ENCODE assay signal across 1 cellular context in the genomic region with DNA sequence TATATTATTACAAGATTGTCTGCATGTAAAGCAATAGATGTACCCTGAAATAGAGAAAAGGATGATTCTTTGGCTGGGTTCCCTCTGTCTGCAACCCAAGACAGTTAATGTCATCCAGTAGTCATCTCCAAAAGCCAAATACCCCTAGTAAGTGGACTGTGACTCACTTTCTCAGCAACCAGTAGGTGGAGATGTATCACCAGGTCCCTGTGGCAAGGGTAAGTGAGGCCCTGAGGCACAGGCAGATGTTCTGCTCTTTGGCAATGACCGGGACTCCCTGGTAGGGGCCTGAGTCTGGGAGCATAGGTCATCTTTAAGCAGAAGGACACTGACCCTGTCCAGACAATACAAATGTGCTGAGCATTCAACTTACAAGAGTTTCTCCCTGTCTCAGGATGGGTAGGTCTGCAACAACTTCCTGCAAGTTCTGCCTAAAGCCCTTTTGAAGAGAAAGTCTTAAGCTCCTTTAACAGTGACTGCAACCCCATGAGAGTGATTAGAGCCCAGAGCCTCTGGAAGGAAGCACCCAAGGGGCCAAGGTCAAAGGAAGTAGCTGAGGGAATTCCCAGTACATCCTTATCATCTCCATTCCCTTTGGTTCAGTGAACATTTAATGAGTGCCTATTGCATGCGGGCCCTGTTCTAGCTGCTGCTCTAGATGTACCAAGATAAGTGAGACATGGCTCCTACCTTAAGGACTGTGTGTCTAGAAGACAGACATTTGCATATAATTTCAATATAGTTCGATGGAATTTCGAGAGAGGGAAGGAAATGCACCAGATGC.
TF ChIP-seq lines count a peak whose summit lies in the region.

No MANE protein-coding gene starts in this region.

TF ChIP-seq in IMR-90, 13 proteins besides CTCF, POLR2A, EP300 and RAD21 (continued from another document):
- TF ChIP-seq, protein P1, sequence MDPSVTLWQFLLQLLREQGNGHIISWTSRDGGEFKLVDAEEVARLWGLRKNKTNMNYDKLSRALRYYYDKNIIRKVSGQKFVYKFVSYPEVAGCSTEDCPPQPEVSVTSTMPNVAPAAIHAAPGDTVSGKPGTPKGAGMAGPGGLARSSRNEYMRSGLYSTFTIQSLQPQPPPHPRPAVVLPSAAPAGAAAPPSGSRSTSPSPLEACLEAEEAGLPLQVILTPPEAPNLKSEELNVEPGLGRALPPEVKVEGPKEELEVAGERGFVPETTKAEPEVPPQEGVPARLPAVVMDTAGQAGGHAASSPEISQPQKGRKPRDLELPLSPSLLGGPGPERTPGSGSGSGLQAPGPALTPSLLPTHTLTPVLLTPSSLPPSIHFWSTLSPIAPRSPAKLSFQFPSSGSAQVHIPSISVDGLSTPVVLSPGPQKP (IDR thresholded peaks at IDR 0.05; ENCODE audit: borderline replicate concordance, low read depth, low read length), result no peak
- TF ChIP-seq SMC3 (IDR thresholded peaks at IDR 0.05; ENCODE audit: low read depth, low read length) (peak; percentile 37; the same call in 1 of the 2 replicates), CEBPB (IDR thresholded peaks at IDR 0.05; ENCODE audit: low read depth, low read length) (0 out of 2 replicates have a peak, but pooled peaks have one; percentile 4)
